In genomic region chr16:50601341-50601740, GRCh38 we compare ENCODE assay signal across 29 cellular contexts. TPM values are rescaled to one million over a fixed set of nuclear protein-coding genes. Genes with fewer than 3 reads are reported as not detected.
DNase-seq lines count a peak whose midpoint lies in the region; ATAC-seq and TF ChIP-seq lines count a peak whose summit lies in the region.
"Had no signal": no experiment of that assay in that cellular context is flagged by ENCODE, and none has a peak within 500 bp of the region (broad histone marks: within the 10 kb centered on the region; RNA-seq: fewer than 3 reads in every experiment).

No MANE protein-coding gene starts in this region.

- TF ChIP-seq EP300 in esophagus muscularis mucosa (IDR thresholded peaks at IDR 0.05) = no peak

- H3K27ac ChIP-seq in esophagus muscularis mucosa (replicated peaks in 1 of 4) (peak overlapping the region; percentile 85 to 92 (median 88)), lower lobe of right lung (peak overlapping the region; percentile 37), rectal smooth muscle tissue (ENCODE audit: low read depth, low read length) (peak overlapping the region; percentile 93), upper lobe of right lung (peak overlapping the region; percentile 66), breast epithelium (peak overlapping the region in 1 of 2 donors; percentile 73)
- H3K27ac ChIP-seq: body of pancreas, neural progenitor cell, SJCRH30 had no signal

- DNase-seq in esophagus muscularis mucosa (ENCODE audit: extremely low spot score) = no peak
- DNase-seq in lower lobe of right lung = peak; percentile 30
- DNase-seq in upper lobe of right lung = no peak
- DNase-seq in midbrain (lab: John Stamatoyannopoulos, UW) = no peak
- DNase-seq in posterior vena cava (ENCODE audit: low spot score) = no peak
- DNase-seq in NCI-H2227 treated with DMSO at 0.1 percent for 48 hours (lab: John Stamatoyannopoulos, UW) = no peak
- no peak for DNase-seq in breast epithelium (ENCODE audit: low spot score in 2 of 2)
- DNase-seq: activated CD4-positive, alpha-beta T cell treated with anti-CD3 and anti-CD28 coated beads, Interleukin-2, amount 10 ng/mL, durations not matched to agents 24 days and 14 days; activated gamma-delta T cell; activated T-cell treated with anti-CD3 and anti-CD28 coated beads, Interleukin-2, amount 50 U/mL, for 24 hours; body of pancreas; C1 segment of cervical spinal cord; DMS79 treated with DMSO at 0.1 percent for 48 hours; effector memory CD8-positive, alpha-beta T cell; erythroblast; GF-D8; HCEC 1CT; hypothalamus; immature natural killer cell; NCI-H1092 treated with DMSO at 0.1 percent for 48 hours; NCI-H187; NCI-H524 treated with DMSO at 0.1 percent for 48 hours; SJCRH30 had no signal

- TF ChIP-seq POLR2A in esophagus muscularis mucosa (IDR thresholded peaks at IDR 0.05; ENCODE audit: low read depth) = no peak
- TF ChIP-seq POLR2A in breast epithelium (IDR thresholded peaks at IDR 0.05) = no peak

- H3K27me3 ChIP-seq in esophagus muscularis mucosa (no peaks in the 10 kb centered on the region), lower lobe of right lung (ENCODE audit: low read depth) (no peaks in the 10 kb centered on the region), rectal smooth muscle tissue (ENCODE audit: control insufficient read depth, insufficient read depth, low read length) (no peaks in the 10 kb centered on the region), upper lobe of right lung (no peaks in the 10 kb centered on the region), breast epithelium (no peaks in the 10 kb centered on the region)
- H3K27me3 ChIP-seq: body of pancreas, neural progenitor cell had no signal

- H3K4me1 ChIP-seq in esophagus muscularis mucosa (peaks cover 54 to 91% (median 90%) of the 10 kb centered on the region in 4 donors), lower lobe of right lung (peaks cover 30% of the 10 kb centered on the region), rectal smooth muscle tissue (ENCODE audit: control insufficient read depth, insufficient read depth, low read length) (peaks cover 59% of the 10 kb centered on the region), upper lobe of right lung (peaks cover 36% of the 10 kb centered on the region), breast epithelium (peaks cover 0 to 12% of the 10 kb centered on the region in 2 donors)
- H3K4me1 ChIP-seq: Caco-2, SJCRH30 had no signal

- no peak overlapping the region for H3K4me3 ChIP-seq in esophagus muscularis mucosa
- H3K4me3 ChIP-seq in lower lobe of right lung = no peak overlapping the region
- H3K4me3 ChIP-seq in rectal smooth muscle tissue (ENCODE audit: low read length) = no peak overlapping the region
- H3K4me3 ChIP-seq in upper lobe of right lung = no peak overlapping the region
- H3K4me3 ChIP-seq in breast epithelium = no peak overlapping the region
- H3K4me3 ChIP-seq: body of pancreas, K562, neural progenitor cell, SJCRH30 had no signal

- TF ChIP-seq CTCF in esophagus muscularis mucosa (IDR thresholded peaks at IDR 0.05) (no peak), lower lobe of right lung (IDR thresholded peaks at IDR 0.05) (no peak), upper lobe of right lung (IDR thresholded peaks at IDR 0.05) (no peak), breast epithelium (IDR thresholded peaks at IDR 0.05) (no peak)

- ATAC-seq in lower lobe of right lung (no peak), upper lobe of right lung (no peak)
- ATAC-seq: body of pancreas; effector memory CD8-positive, alpha-beta T cell; K562; left lobe of liver; Panc1 had no signal

- H3K9ac ChIP-seq in rectal smooth muscle tissue (ENCODE audit: low read length) = no peak overlapping the region

- H3K36me3 ChIP-seq in esophagus muscularis mucosa (no peaks in the 10 kb centered on the region), lower lobe of right lung (no peaks in the 10 kb centered on the region), rectal smooth muscle tissue (ENCODE audit: control insufficient read depth, insufficient read depth, low read length) (no peaks in the 10 kb centered on the region), upper lobe of right lung (no peaks in the 10 kb centered on the region), breast epithelium (no peaks in the 10 kb centered on the region)
- H3K36me3 ChIP-seq: neural progenitor cell, SJCRH30 had no signal

- H3K9me3 ChIP-seq in esophagus muscularis mucosa (no peaks in the 10 kb centered on the region), lower lobe of right lung (no peaks in the 10 kb centered on the region), upper lobe of right lung (no peaks in the 10 kb centered on the region), breast epithelium (no peaks in the 10 kb centered on the region)
- H3K9me3 ChIP-seq: body of pancreas, Caco-2, SJCRH30 had no signal

- 84% methylated on average over 8 of the region's 12 CpGs for WGBS in esophagus muscularis mucosa

- intact Hi-C loops in esophagus muscularis mucosa (cut with DNase I) = no loop called here
- intact Hi-C loops in lower lobe of right lung (cut with DNase I) = no loop called here
- intact Hi-C loops in upper lobe of right lung (cut with DNase I) = no loop called here
- intact Hi-C loops in posterior vena cava (cut with DNase I) = no loop called here
- intact Hi-C loops in breast epithelium (cut with DNase I; ENCODE audit: low total_unique reads) = no loop called here

RNA-seq across cellular contexts. Expression of gene NKD1, which starts 53.1 kb away (rescaled TPM):
- total RNA-seq in esophagus muscularis mucosa (10 to 100 TPM; 37.1 to 87.8 (median 54.1) TPM), lower lobe of right lung (30.7 TPM), upper lobe of right lung (47.2 TPM), posterior vena cava (10 to 100 TPM; 25.7 to 67.6 TPM), breast epithelium (1 to 10 TPM; 1.3 to 5.0 (median 4.6) TPM)
